1 cellular context compared by ENCODE assay signal in the genomic region with DNA sequence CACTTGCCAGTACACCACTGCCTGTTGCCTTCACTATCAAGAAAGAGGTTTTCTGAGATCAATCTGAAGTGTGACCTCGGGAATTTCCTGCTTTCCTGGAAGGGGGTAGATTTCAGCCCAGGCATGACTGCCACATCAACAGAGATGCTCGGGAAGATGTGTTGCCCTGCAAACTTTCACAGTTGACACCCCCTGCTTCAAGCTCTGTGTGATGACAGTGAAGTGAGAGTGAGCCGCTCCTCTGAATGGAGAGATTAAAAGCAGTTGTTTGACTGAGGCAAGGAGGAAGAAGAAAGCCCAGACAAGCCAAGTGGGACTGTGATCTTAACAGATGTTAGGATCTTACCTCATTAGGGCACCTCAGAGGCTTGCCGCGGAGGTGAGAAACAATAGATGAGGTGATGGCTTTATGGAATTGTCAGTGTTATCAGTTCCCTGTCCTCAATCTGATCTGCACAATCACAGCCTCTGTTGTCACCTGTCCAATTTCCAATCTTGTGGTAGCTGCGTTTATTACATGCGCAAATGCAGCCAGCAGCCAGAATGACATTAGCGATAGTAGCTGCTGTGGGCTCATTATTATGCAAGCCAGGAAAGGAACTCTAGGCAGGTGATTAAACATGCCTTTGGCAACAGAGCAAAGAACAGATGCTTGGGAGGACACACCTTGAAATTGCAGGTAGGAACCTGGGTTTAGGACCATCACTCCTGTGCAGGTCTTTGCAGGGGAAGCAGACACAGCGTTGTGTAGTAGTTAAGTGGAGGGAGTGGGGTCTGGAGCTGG.
TF ChIP-seq lines count a peak whose summit lies in the region.

No MANE protein-coding gene starts in this region.

TF ChIP-seq in GM23338, 12 proteins besides CTCF, POLR2A, EP300 and RAD21 (continued from another document):
- TF ChIP-seq, protein P1, sequence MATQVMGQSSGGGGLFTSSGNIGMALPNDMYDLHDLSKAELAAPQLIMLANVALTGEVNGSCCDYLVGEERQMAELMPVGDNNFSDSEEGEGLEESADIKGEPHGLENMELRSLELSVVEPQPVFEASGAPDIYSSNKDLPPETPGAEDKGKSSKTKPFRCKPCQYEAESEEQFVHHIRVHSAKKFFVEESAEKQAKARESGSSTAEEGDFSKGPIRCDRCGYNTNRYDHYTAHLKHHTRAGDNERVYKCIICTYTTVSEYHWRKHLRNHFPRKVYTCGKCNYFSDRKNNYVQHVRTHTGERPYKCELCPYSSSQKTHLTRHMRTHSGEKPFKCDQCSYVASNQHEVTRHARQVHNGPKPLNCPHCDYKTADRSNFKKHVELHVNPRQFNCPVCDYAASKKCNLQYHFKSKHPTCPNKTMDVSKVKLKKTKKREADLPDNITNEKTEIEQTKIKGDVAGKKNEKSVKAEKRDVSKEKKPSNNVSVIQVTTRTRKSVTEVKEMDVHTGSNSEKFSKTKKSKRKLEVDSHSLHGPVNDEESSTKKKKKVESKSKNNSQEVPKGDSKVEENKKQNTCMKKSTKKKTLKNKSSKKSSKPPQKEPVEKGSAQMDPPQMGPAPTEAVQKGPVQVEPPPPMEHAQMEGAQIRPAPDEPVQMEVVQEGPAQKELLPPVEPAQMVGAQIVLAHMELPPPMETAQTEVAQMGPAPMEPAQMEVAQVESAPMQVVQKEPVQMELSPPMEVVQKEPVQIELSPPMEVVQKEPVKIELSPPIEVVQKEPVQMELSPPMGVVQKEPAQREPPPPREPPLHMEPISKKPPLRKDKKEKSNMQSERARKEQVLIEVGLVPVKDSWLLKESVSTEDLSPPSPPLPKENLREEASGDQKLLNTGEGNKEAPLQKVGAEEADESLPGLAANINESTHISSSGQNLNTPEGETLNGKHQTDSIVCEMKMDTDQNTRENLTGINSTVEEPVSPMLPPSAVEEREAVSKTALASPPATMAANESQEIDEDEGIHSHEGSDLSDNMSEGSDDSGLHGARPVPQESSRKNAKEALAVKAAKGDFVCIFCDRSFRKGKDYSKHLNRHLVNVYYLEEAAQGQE (IDR thresholded peaks at IDR 0.05; ENCODE audit: unreplicated experiment) = no peak
- TF ChIP-seq ZNF331 (CRISPR knock-in tag; IDR thresholded peaks at IDR 0.05; ENCODE audit: low read depth) = no peak
- TF ChIP-seq POLR2AphosphoS5 (IDR thresholded peaks at IDR 0.05; ENCODE audit: low read depth) = no peak
- no peak for TF ChIP-seq EZH2phosphoT487 (IDR thresholded peaks at IDR 0.05; ENCODE audit: unreplicated experiment)
- TF ChIP-seq, protein P2, sequence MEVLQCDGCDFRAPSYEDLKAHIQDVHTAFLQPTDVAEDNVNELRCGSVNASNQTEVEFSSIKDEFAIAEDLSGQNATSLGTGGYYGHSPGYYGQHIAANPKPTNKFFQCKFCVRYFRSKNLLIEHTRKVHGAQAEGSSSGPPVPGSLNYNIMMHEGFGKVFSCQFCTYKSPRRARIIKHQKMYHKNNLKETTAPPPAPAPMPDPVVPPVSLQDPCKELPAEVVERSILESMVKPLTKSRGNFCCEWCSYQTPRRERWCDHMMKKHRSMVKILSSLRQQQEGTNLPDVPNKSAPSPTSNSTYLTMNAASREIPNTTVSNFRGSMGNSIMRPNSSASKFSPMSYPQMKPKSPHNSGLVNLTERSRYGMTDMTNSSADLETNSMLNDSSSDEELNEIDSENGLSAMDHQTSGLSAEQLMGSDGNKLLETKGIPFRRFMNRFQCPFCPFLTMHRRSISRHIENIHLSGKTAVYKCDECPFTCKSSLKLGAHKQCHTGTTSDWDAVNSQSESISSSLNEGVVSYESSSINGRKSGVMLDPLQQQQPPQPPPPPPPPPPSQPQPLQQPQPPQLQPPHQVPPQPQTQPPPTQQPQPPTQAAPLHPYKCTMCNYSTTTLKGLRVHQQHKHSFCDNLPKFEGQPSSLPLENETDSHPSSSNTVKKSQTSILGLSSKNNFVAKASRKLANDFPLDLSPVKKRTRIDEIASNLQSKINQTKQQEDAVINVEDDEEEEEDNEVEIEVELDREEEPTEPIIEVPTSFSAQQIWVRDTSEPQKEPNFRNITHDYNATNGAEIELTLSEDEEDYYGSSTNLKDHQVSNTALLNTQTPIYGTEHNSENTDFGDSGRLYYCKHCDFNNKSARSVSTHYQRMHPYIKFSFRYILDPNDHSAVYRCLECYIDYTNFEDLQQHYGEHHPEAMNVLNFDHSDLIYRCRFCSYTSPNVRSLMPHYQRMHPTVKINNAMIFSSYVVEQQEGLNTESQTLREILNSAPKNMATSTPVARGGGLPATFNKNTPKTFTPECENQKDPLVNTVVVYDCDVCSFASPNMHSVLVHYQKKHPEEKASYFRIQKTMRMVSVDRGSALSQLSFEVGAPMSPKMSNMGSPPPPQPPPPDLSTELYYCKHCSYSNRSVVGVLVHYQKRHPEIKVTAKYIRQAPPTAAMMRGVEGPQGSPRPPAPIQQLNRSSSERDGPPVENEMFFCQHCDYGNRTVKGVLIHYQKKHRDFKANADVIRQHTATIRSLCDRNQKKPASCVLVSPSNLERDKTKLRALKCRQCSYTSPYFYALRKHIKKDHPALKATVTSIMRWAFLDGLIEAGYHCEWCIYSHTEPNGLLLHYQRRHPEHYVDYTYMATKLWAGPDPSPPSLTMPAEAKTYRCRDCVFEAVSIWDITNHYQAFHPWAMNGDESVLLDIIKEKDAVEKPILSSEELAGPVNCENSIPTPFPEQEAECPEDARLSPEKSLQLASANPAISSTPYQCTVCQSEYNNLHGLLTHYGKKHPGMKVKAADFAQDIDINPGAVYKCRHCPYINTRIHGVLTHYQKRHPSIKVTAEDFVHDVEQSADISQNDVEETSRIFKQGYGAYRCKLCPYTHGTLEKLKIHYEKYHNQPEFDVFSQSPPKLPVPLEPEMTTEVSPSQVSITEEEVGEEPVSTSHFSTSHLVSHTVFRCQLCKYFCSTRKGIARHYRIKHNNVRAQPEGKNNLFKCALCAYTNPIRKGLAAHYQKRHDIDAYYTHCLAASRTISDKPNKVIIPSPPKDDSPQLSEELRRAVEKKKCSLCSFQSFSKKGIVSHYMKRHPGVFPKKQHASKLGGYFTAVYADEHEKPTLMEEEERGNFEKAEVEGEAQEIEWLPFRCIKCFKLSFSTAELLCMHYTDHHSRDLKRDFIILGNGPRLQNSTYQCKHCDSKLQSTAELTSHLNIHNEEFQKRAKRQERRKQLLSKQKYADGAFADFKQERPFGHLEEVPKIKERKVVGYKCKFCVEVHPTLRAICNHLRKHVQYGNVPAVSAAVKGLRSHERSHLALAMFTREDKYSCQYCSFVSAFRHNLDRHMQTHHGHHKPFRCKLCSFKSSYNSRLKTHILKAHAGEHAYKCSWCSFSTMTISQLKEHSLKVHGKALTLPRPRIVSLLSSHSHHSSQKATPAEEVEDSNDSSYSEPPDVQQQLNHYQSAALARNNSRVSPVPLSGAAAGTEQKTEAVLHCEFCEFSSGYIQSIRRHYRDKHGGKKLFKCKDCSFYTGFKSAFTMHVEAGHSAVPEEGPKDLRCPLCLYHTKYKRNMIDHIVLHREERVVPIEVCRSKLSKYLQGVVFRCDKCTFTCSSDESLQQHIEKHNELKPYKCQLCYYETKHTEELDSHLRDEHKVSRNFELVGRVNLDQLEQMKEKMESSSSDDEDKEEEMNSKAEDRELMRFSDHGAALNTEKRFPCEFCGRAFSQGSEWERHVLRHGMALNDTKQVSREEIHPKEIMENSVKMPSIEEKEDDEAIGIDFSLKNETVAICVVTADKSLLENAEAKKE (CRISPR knock-in tag; IDR thresholded peaks at IDR 0.05) = no peak
- TF ChIP-seq STAT1 (IDR thresholded peaks at IDR 0.05; ENCODE audit: unreplicated experiment) = no peak
